In the genomic region with DNA sequence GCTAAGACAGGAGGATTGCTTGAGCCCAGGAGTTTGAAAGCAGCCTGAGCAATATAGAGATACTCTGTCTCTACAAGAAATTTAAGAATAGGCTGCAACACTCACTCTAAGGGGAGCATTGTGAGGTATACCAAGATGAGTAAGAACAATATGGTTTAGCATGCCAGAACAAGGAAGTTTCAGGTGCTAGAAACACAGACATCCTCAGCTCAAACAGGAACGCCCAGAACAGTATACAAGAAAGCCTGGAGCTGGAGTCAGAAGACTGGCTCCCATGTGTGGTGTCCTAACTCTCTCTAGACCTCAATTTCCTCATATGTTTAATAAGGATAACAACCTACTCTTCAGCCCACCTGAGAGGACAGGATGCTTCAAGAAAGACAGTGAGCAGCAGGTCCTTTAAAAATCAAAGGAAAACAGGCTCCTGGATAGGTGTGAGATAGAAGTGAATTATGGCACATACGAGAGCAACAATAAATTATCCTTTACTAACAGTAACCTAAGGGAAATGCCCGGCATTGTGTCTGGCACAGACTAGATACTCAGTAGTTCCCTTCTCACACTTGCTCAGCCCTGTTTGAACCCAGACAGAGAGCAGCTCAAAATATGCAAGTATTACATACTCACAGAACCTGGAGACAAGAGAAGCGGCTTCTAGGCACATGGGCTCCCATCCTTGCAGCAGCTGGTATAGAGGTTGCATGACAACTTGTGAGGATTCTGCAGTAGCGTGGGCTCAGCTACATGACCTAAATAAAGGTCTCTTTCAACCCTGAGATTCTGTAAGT, we compare ENCODE assay signal across 1 cellular context.
TF ChIP-seq lines count a peak whose summit lies in the region.

No MANE protein-coding gene starts in this region.

TF ChIP-seq in SK-N-SH treated with all-trans-retinoic acid at 6 μM for 48 hours, 23 proteins besides CTCF, POLR2A, EP300 and RAD21 (continued from another document):
- TF ChIP-seq, protein P1, sequence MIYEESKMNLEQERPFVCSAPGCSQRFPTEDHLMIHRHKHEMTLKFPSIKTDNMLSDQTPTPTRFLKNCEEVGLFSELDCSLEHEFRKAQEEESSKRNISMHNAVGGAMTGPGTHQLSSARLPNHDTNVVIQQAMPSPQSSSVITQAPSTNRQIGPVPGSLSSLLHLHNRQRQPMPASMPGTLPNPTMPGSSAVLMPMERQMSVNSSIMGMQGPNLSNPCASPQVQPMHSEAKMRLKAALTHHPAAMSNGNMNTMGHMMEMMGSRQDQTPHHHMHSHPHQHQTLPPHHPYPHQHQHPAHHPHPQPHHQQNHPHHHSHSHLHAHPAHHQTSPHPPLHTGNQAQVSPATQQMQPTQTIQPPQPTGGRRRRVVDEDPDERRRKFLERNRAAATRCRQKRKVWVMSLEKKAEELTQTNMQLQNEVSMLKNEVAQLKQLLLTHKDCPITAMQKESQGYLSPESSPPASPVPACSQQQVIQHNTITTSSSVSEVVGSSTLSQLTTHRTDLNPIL (CRISPR knock-in tag; IDR thresholded peaks at IDR 0.05; ENCODE audit: low read depth), result no peak
- TF ChIP-seq ZFP3 (CRISPR knock-in tag; IDR thresholded peaks at IDR 0.05), result no peak
- no peak for TF ChIP-seq OSR1 (CRISPR knock-in tag; IDR thresholded peaks at IDR 0.05)
- TF ChIP-seq, protein P2, sequence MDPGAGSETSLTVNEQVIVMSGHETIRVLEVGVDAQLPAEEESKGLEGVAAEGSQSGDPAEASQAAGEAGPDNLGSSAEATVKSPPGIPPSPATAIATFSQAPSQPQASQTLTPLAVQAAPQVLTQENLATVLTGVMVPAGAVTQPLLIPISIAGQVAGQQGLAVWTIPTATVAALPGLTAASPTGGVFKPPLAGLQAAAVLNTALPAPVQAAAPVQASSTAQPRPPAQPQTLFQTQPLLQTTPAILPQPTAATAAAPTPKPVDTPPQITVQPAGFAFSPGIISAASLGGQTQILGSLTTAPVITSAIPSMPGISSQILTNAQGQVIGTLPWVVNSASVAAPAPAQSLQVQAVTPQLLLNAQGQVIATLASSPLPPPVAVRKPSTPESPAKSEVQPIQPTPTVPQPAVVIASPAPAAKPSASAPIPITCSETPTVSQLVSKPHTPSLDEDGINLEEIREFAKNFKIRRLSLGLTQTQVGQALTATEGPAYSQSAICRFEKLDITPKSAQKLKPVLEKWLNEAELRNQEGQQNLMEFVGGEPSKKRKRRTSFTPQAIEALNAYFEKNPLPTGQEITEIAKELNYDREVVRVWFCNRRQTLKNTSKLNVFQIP (CRISPR knock-in tag; IDR thresholded peaks at IDR 0.05; ENCODE audit: borderline replicate concordance, low read depth), result no peak
